In genomic region chr15:99928429-99928981, GRCh38 we compare ENCODE assay signal across 8 cellular contexts.
A peak's percentile ranks its signal among the peaks of the same experiment; 100 is the strongest.
DNase-seq lines count a peak whose midpoint lies in the region; ATAC-seq and TF ChIP-seq lines count a peak whose summit lies in the region.

No MANE protein-coding gene starts in this region.

- H3K27me3 ChIP-seq in neutrophil = peaks cover 57% of the 10 kb centered on the region
- no peaks in the 10 kb centered on the region for H3K27me3 ChIP-seq in subcutaneous abdominal adipose tissue (ENCODE audit: control insufficient read depth in 5 of 5, insufficient read depth in 4 of 5, low read length in 5 of 5)

- H3K9ac ChIP-seq in subcutaneous abdominal adipose tissue (ENCODE audit: low read length in 5 of 5) = peak overlapping the region in 4 of 5 donors; percentile 21 to 86 (median 74)

- ATAC-seq in GM18867 (IDR thresholded peaks at IDR 0.05; ENCODE audit: unreplicated experiment) (peak; percentile 88), HG03108 (IDR thresholded peaks at IDR 0.05; ENCODE audit: unreplicated experiment) (peak; percentile 88)

- TF ChIP-seq CTCF in neutrophil (IDR thresholded peaks at IDR 0.05) = peak; percentile 75

- no peaks in the 10 kb centered on the region for H3K36me3 ChIP-seq in neutrophil
- H3K36me3 ChIP-seq in subcutaneous abdominal adipose tissue (ENCODE audit: control insufficient read depth in 5 of 5, insufficient read depth in 5 of 5, low read length in 5 of 5) = no peaks in the 10 kb centered on the region

- H3K4me1 ChIP-seq in neutrophil (ENCODE audit: control insufficient read depth in 1 of 2, insufficient read depth in 1 of 2, low read depth in 1 of 2, low read length in 1 of 2) (peaks cover 7 to 10% of the 10 kb centered on the region in 2 experiments), subcutaneous abdominal adipose tissue (ENCODE audit: control insufficient read depth in 5 of 5, insufficient read depth in 5 of 5, low read length in 5 of 5) (peaks cover 0 to 13% (median 11%) of the 10 kb centered on the region in 5 donors)

- H3K27ac ChIP-seq in neutrophil (peak overlapping the region; percentile 55), subcutaneous abdominal adipose tissue (ENCODE audit: low read depth, low read length) (peak overlapping the region; percentile 60)

- no peaks in the 10 kb centered on the region for H3K9me3 ChIP-seq in neutrophil
- H3K9me3 ChIP-seq in subcutaneous abdominal adipose tissue (ENCODE audit: control insufficient read depth in 5 of 5, low read length in 5 of 5) = no peaks in the 10 kb centered on the region

- peak overlapping the region; percentile 40 to 52 for H3K4me3 ChIP-seq in neutrophil (ENCODE audit: low read depth in 1 of 2, low read length in 1 of 2)
- peak overlapping the region; percentile 26 to 86 (median 68) for H3K4me3 ChIP-seq in subcutaneous abdominal adipose tissue (ENCODE audit: low read depth in 1 of 5, low read length in 5 of 5)

- DNase-seq in AG08396 (ENCODE audit: low spot score) (peak; percentile 89), RPMI8226 (peak; percentile 91), foreskin melanocyte (peak; percentile 55)
- peak; percentile 83 for DNase-seq in activated gamma-delta T cell treated with anti-CD3 and anti-CD28 coated beads, Interleukin-2, amount 50 U/mL, for 16 hours (ENCODE audit: low read depth)

Comparison
In these comparisons a context has a peak if more than half of its experiments do, and no peak if none do; other contexts are left out.
1. Peak in every context shown above with its lines: DNase-seq, ATAC-seq, H3K4me3 ChIP-seq and H3K27ac ChIP-seq.